Comparison of ENCODE assay signal across 15 cellular contexts in the genomic region with DNA sequence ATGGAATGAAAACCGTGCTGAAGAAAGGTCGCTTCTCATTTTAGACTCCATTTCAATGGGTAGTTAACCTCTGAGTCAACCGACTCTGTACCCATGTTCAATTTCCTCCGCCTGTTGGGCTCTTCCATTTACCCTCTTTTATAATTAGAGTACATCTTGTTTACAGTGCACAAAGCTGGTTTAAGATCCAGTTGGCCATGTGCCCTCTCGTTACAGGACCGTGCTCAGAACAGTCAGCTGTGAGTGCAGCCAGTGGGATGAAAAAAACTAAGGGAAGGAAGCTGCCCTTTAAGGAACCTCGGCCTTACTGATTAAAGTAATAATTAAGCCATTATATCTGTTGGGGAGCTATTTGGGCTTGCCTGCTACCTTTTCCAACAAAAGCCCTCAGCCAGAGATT.
DNase-seq lines count a peak whose midpoint lies in the region; ATAC-seq and TF ChIP-seq lines count a peak whose summit lies in the region.
"Had no signal": no experiment of that assay in that cellular context is flagged by ENCODE, and none has a peak within 500 bp of the region (broad histone marks: within the 10 kb centered on the region; RNA-seq: fewer than 3 reads in every experiment).

No MANE protein-coding gene starts in this region.

- H3K4me3 Mint-ChIP-seq in progenitor cell of endocrine pancreas (ENCODE audit: low read depth), result no peak overlapping the region
- H3K4me3 Mint-ChIP-seq in glutamatergic neuron (ENCODE audit: unreplicated experiment), result no peak overlapping the region

- H3K4me1 Mint-ChIP-seq in progenitor cell of endocrine pancreas (ENCODE audit: low read depth), result peaks cover 24% of the 10 kb centered on the region
- no peaks in the 10 kb centered on the region for H3K4me1 Mint-ChIP-seq in glutamatergic neuron (ENCODE audit: low read depth, unreplicated experiment)

- H3K36me3 Mint-ChIP-seq in progenitor cell of endocrine pancreas (ENCODE audit: insufficient read depth) (no peaks in the 10 kb centered on the region), glutamatergic neuron (ENCODE audit: unreplicated experiment) (no peaks in the 10 kb centered on the region)

- H3K27ac Mint-ChIP-seq in progenitor cell of endocrine pancreas (peak overlapping the region; percentile 58), glutamatergic neuron (ENCODE audit: unreplicated experiment) (no peak overlapping the region)

- peaks cover 3% of the 10 kb centered on the region for H3K27me3 Mint-ChIP-seq in progenitor cell of endocrine pancreas
- no peaks in the 10 kb centered on the region for H3K27me3 Mint-ChIP-seq in glutamatergic neuron (ENCODE audit: unreplicated experiment)

- no peak for TF ChIP-seq CTCF in progenitor cell of endocrine pancreas (IDR thresholded peaks at IDR 0.05; ENCODE audit: unreplicated experiment)
- TF ChIP-seq CTCF in glutamatergic neuron (IDR thresholded peaks at IDR 0.05; ENCODE audit: partially characterized antibody, unreplicated experiment), result no peak

- no peak for ATAC-seq in HG02973 (IDR thresholded peaks at IDR 0.05; ENCODE audit: unreplicated experiment)
- no peak for ATAC-seq in HG03097 (IDR thresholded peaks at IDR 0.05; ENCODE audit: low FRiP score, unreplicated experiment)
- ATAC-seq: HCT116 had no signal

- DNase-seq in DMS79 treated with DMSO at 0.1 percent for 48 hours (lab: John Stamatoyannopoulos, UW) (peak; percentile 30), NCI-H2227 (lab: John Stamatoyannopoulos, UW; ENCODE audit: unreplicated experiment) (peak; percentile 29), glomerular visceral epithelial cell (ENCODE audit: extremely low spot score) (peak; percentile 40), progenitor cell of endocrine pancreas (ENCODE audit: low spot score, unreplicated experiment) (no peak), glutamatergic neuron (no peak), SW480 (ENCODE audit: low spot score) (no peak)
- DNase-seq: activated CD4-positive, alpha-beta T cell treated with anti-CD3 and anti-CD28 coated beads, Interleukin-2, amount 50 U/mL, for 48 hours; activated effector memory CD4-positive, alpha-beta T cell treated with Interleukin-2 at 50 U/mL for 16 hours; DMS53; NCI-H2171; OCI-M1; T-helper 2 cell had no signal

- H3K9me3 Mint-ChIP-seq in progenitor cell of endocrine pancreas (ENCODE audit: low read depth) (no peaks in the 10 kb centered on the region), glutamatergic neuron (ENCODE audit: unreplicated experiment) (peaks cover 2% of the 10 kb centered on the region)

Comparison
In these comparisons a context has a peak if more than half of its experiments do, and no peak if none do; other contexts are left out.
1. DNase-seq: peak in DMS79 treated with DMSO at 0.1 percent for 48 hours (single experiment), NCI-H2227 (single experiment) and glomerular visceral epithelial cell (single experiment); none in progenitor cell of endocrine pancreas (single experiment), glutamatergic neuron (single experiment) and SW480 (single experiment).